Comparison of ENCODE assay signal across 1 cellular context in genomic region chr4:113762061-113762850, GRCh38.
A peak's percentile ranks its signal among the peaks of the same experiment; 100 is the strongest.
TF ChIP-seq lines count a peak whose summit lies in the region.

No MANE protein-coding gene starts in this region.

TF ChIP-seq in HepG2, 621 proteins besides CTCF, POLR2A, EP300 and RAD21 (continued from another document and continues in another):
- peak; percentile 28; the same call in 1 of the 2 replicates for TF ChIP-seq NFYB (CRISPR knock-in tag; IDR thresholded peaks at IDR 0.05)
- peak; percentile 83; the same call in 1 of the 2 replicates for TF ChIP-seq SOX5 (CRISPR knock-in tag; IDR thresholded peaks at IDR 0.05; ENCODE audit: borderline replicate concordance)
- no peak for TF ChIP-seq ZSCAN12 (CRISPR knock-in tag; IDR thresholded peaks at IDR 0.05)
- TF ChIP-seq ETV5 (CRISPR knock-in tag; IDR thresholded peaks at IDR 0.05; ENCODE audit: borderline replicate concordance) = 0 out of 2 replicates have a peak, but pooled peaks have one; percentile 7
- peak; percentile 7 for TF ChIP-seq YY1 (IDR thresholded peaks at IDR 0.05; ENCODE audit: insufficient read depth, insufficient replicate concordance, low read depth, low read length)
- TF ChIP-seq, protein P1, sequence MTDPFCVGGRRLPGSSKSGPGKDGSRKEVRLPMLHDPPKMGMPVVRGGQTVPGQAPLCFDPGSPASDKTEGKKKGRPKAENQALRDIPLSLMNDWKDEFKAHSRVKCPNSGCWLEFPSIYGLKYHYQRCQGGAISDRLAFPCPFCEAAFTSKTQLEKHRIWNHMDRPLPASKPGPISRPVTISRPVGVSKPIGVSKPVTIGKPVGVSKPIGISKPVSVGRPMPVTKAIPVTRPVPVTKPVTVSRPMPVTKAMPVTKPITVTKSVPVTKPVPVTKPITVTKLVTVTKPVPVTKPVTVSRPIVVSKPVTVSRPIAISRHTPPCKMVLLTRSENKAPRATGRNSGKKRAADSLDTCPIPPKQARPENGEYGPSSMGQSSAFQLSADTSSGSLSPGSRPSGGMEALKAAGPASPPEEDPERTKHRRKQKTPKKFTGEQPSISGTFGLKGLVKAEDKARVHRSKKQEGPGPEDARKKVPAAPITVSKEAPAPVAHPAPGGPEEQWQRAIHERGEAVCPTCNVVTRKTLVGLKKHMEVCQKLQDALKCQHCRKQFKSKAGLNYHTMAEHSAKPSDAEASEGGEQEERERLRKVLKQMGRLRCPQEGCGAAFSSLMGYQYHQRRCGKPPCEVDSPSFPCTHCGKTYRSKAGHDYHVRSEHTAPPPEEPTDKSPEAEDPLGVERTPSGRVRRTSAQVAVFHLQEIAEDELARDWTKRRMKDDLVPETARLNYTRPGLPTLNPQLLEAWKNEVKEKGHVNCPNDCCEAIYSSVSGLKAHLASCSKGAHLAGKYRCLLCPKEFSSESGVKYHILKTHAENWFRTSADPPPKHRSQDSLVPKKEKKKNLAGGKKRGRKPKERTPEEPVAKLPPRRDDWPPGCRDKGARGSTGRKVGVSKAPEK (CRISPR knock-in tag; IDR thresholded peaks at IDR 0.05; ENCODE audit: borderline replicate concordance) = 0 out of 2 replicates have a peak, but pooled peaks have one; percentile 28
- TF ChIP-seq ZNF883 (CRISPR knock-in tag; IDR thresholded peaks at IDR 0.05; ENCODE audit: not compliant biosample characterization) = peak; percentile 6
- TF ChIP-seq MED13 (CRISPR knock-in tag; IDR thresholded peaks at IDR 0.05) = peak; percentile 43
- TF ChIP-seq DRAP1 (CRISPR knock-in tag; IDR thresholded peaks at IDR 0.05) = peak; percentile 87
- no peak for TF ChIP-seq U2AF1 (optimal IDR thresholded peaks at IDR 0.05; ENCODE audit: low read depth, low read length)
- TF ChIP-seq RXRB (CRISPR knock-in tag; IDR thresholded peaks at IDR 0.05; ENCODE audit: borderline replicate concordance) = peak; percentile 65; the same call in 1 of the 2 replicates
- peak; percentile 58; the same call in 1 of the 2 replicates for TF ChIP-seq RFXAP (CRISPR knock-in tag; IDR thresholded peaks at IDR 0.05; ENCODE audit: borderline replicate concordance)
- no peak for TF ChIP-seq ZNF557 (CRISPR knock-in tag; IDR thresholded peaks at IDR 0.05)
- TF ChIP-seq ZNF317 (CRISPR knock-in tag; IDR thresholded peaks at IDR 0.05) = peak; percentile 83
- TF ChIP-seq ZNF788 (CRISPR knock-in tag; IDR thresholded peaks at IDR 0.05; ENCODE audit: borderline replicate concordance) = peak; percentile 70; the same call in 1 of the 2 replicates
- 0 out of 2 replicates have a peak, but pooled peaks have one; percentile 67 for TF ChIP-seq ZNF615 (CRISPR knock-in tag; IDR thresholded peaks at IDR 0.05; ENCODE audit: borderline replicate concordance)
- TF ChIP-seq PITX1 (CRISPR knock-in tag; IDR thresholded peaks at IDR 0.05) = peak; percentile 23; the same call in 1 of the 2 replicates
- peak; percentile 73 for TF ChIP-seq ZNF781 (CRISPR knock-in tag; IDR thresholded peaks at IDR 0.05; ENCODE audit: borderline replicate concordance, not compliant biosample characterization)
- TF ChIP-seq RBM22 (optimal IDR thresholded peaks at IDR 0.05; ENCODE audit: low read length) = peak; percentile 60
- peak; percentile 47; the same call in 1 of the 2 replicates for TF ChIP-seq ERF (CRISPR knock-in tag; IDR thresholded peaks at IDR 0.05)
- 0 out of 2 replicates have a peak, but pooled peaks have one; percentile 69 for TF ChIP-seq ZNF605 (CRISPR knock-in tag; IDR thresholded peaks at IDR 0.05)
- TF ChIP-seq KLF9 (CRISPR knock-in tag; IDR thresholded peaks at IDR 0.05; ENCODE audit: low read depth) = no peak
- no peak for TF ChIP-seq FOXP1 (IDR thresholded peaks at IDR 0.05)
- 0 out of 2 replicates have a peak, but pooled peaks have one; percentile 22 for TF ChIP-seq FOXP1 (CRISPR knock-in tag; IDR thresholded peaks at IDR 0.05)
- TF ChIP-seq SIX4 (CRISPR knock-in tag; IDR thresholded peaks at IDR 0.05) = no peak
- peak; percentile 46; the same call in 1 of the 2 replicates for TF ChIP-seq ZNF275 (CRISPR knock-in tag; IDR thresholded peaks at IDR 0.05; ENCODE audit: borderline replicate concordance)
- TF ChIP-seq, protein P2, sequence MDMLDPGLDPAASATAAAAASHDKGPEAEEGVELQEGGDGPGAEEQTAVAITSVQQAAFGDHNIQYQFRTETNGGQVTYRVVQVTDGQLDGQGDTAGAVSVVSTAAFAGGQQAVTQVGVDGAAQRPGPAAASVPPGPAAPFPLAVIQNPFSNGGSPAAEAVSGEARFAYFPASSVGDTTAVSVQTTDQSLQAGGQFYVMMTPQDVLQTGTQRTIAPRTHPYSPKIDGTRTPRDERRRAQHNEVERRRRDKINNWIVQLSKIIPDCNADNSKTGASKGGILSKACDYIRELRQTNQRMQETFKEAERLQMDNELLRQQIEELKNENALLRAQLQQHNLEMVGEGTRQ (IDR thresholded peaks at IDR 0.05; ENCODE audit: low read depth, low read length) = peak; percentile 97
- TF ChIP-seq, protein P2 (CRISPR knock-in tag; IDR thresholded peaks at IDR 0.05; ENCODE audit: borderline replicate concordance) = peak; percentile 98
- TF ChIP-seq ZNF709 (CRISPR knock-in tag; IDR thresholded peaks at IDR 0.05) = 0 out of 2 replicates have a peak, but pooled peaks have one; percentile 72
- 0 out of 2 replicates have a peak, but pooled peaks have one; percentile 70 for TF ChIP-seq KLF15 (CRISPR knock-in tag; IDR thresholded peaks at IDR 0.05; ENCODE audit: borderline replicate concordance)
- no peak; the same call in 1 of the 2 replicates for TF ChIP-seq TAF1 (CRISPR knock-in tag; IDR thresholded peaks at IDR 0.05)
- TF ChIP-seq ZNF839 (CRISPR knock-in tag; IDR thresholded peaks at IDR 0.05; ENCODE audit: borderline replicate concordance) = 0 out of 2 replicates have a peak, but pooled peaks have one; percentile 25
- TF ChIP-seq GABPB1 (CRISPR knock-in tag; IDR thresholded peaks at IDR 0.05) = peak; percentile 47
- TF ChIP-seq, protein P3, sequence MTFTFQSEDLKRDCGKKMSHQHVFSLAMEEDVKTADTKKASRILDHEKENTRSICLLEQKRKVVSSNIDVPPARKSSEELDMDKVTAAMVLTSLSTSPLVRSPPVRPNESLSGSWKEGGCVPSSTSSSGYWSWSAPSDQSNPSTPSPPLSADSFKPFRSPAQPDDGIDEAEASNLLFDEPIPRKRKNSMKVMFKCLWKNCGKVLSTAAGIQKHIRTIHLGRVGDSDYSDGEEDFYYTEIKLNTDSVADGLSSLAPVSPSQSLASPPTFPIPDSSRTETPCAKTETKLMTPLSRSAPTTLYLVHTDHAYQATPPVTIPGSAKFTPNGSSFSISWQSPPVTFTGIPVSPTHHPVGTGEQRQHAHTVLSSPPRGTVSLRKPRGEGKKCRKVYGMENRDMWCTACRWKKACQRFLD (CRISPR knock-in tag; IDR thresholded peaks at IDR 0.05; ENCODE audit: borderline replicate concordance) = no peak
- TF ChIP-seq SAP130 (CRISPR knock-in tag; IDR thresholded peaks at IDR 0.05; ENCODE audit: low read depth) = peak; percentile 84
- 0 out of 2 replicates have a peak, but pooled peaks have one; percentile 28 for TF ChIP-seq ZNF138 (CRISPR knock-in tag; IDR thresholded peaks at IDR 0.05; ENCODE audit: low read depth)
- no peak for TF ChIP-seq ZNF724P (CRISPR knock-in tag; IDR thresholded peaks at IDR 0.05; ENCODE audit: borderline replicate concordance)
- TF ChIP-seq, protein P4, sequence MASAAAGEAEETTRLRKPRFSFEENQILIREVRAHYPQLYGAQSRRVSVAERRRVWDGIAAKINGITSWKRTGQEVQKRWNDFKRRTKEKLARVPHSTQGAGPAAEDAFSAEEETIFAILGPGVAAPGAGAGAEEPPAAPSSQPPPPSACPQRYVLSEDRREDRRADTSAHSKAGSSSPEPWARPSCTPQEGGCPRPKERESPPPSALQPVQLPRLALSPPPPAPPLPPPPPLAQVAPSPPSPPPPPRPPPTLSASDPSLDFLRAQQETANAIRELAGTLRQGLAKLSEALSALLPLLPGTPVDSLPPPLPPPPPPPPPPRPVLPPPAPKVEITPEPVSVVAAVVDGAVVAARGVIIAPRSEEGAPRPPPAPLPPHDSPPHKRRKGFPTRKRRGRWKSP (CRISPR knock-in tag; IDR thresholded peaks at IDR 0.05) = peak; percentile 51; the same call in 1 of the 2 replicates
- TF ChIP-seq, protein P5, sequence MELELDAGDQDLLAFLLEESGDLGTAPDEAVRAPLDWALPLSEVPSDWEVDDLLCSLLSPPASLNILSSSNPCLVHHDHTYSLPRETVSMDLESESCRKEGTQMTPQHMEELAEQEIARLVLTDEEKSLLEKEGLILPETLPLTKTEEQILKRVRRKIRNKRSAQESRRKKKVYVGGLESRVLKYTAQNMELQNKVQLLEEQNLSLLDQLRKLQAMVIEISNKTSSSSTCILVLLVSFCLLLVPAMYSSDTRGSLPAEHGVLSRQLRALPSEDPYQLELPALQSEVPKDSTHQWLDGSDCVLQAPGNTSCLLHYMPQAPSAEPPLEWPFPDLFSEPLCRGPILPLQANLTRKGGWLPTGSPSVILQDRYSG (CRISPR knock-in tag; IDR thresholded peaks at IDR 0.05) = 0 out of 2 replicates have a peak, but pooled peaks have one; percentile 37
- TF ChIP-seq MIXL1 (CRISPR knock-in tag; IDR thresholded peaks at IDR 0.05) = peak; percentile 29; the same call in 1 of the 2 replicates
- TF ChIP-seq TBX3 (IDR thresholded peaks at IDR 0.05; ENCODE audit: borderline replicate concordance) = peak; percentile 53; the same call in 1 of the 2 replicates
- 0 out of 2 replicates have a peak, but pooled peaks have one; percentile 17 for TF ChIP-seq MEIS1 (CRISPR knock-in tag; IDR thresholded peaks at IDR 0.05; ENCODE audit: borderline replicate concordance)
- TF ChIP-seq THAP9 (CRISPR knock-in tag; IDR thresholded peaks at IDR 0.05; ENCODE audit: borderline replicate concordance) = peak; percentile 59; the same call in 1 of the 2 replicates
- TF ChIP-seq, protein P6, sequence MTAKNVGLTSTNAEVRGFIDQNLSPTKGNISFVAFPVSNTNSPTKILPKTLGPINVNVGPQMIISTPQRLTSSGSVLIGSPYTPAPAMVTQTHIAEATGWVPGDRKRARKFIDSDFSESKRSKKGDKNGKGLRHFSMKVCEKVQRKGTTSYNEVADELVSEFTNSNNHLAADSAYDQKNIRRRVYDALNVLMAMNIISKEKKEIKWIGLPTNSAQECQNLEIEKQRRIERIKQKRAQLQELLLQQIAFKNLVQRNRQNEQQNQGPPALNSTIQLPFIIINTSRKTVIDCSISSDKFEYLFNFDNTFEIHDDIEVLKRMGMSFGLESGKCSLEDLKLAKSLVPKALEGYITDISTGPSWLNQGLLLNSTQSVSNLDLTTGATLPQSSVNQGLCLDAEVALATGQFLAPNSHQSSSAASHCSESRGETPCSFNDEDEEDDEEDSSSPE (CRISPR knock-in tag; IDR thresholded peaks at IDR 0.05) = peak; percentile 43; the same call in 1 of the 2 replicates
- no peak for TF ChIP-seq EED (CRISPR knock-in tag; IDR thresholded peaks at IDR 0.05)
- peak; percentile 91 for TF ChIP-seq SALL1 (CRISPR knock-in tag; IDR thresholded peaks at IDR 0.05)
- peak; percentile 32; the same call in 1 of the 2 replicates for TF ChIP-seq NR1H2 (CRISPR knock-in tag; IDR thresholded peaks at IDR 0.05; ENCODE audit: borderline replicate concordance, low read depth)
- 0 out of 2 replicates have a peak, but pooled peaks have one; percentile 15 for TF ChIP-seq ZNF224 (CRISPR knock-in tag; IDR thresholded peaks at IDR 0.05)
- no peak for TF ChIP-seq ZFAT (CRISPR knock-in tag; conservative IDR thresholded peaks at IDR 0.05)
- TF ChIP-seq ZNF660 (CRISPR knock-in tag; IDR thresholded peaks at IDR 0.05; ENCODE audit: borderline replicate concordance, low read depth) = no peak
- TF ChIP-seq ZNF430 (CRISPR knock-in tag; IDR thresholded peaks at IDR 0.05) = peak; percentile 45; the same call in 1 of the 2 replicates
- TF ChIP-seq, protein P7, sequence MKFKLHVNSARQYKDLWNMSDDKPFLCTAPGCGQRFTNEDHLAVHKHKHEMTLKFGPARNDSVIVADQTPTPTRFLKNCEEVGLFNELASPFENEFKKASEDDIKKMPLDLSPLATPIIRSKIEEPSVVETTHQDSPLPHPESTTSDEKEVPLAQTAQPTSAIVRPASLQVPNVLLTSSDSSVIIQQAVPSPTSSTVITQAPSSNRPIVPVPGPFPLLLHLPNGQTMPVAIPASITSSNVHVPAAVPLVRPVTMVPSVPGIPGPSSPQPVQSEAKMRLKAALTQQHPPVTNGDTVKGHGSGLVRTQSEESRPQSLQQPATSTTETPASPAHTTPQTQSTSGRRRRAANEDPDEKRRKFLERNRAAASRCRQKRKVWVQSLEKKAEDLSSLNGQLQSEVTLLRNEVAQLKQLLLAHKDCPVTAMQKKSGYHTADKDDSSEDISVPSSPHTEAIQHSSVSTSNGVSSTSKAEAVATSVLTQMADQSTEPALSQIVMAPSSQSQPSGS (CRISPR knock-in tag; IDR thresholded peaks at IDR 0.05) = peak; percentile 99
